24 cellular contexts compared by ENCODE assay signal in the genomic region with DNA sequence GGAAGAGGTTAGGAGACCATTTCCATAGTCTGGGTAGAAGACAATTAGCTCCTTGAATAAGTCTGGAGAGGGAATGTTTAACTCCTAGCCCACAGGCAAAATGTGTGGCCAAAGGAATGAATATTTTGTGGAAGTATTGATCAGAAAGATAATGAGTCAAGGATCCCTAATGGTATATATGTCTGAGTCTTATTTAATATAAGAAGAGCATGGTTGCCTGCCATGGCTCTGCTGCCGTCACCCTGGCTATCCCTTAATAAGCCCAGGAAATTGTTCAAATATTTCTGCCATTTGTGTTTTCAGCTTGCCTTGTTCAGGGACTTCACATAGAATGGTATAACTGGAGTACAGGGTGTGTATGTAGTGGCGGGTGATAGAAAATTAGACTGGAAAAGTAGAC. TPM values are rescaled to one million over a fixed set of nuclear protein-coding genes. Genes with fewer than 3 reads are reported as not detected.
DNase-seq lines count a peak whose midpoint lies in the region; ATAC-seq and TF ChIP-seq lines count a peak whose summit lies in the region.
"Had no signal": no experiment of that assay in that cellular context is flagged by ENCODE, and none has a peak within 500 bp of the region (broad histone marks: within the 10 kb centered on the region; RNA-seq: fewer than 3 reads in every experiment).

No MANE protein-coding gene starts in this region.

- ATAC-seq in activated T-helper 17 cell treated with anti-CD3 and anti-CD28 coated beads, Interleukin-2, amount 50 U/mL, for 72 hours (replicated peaks), result no peak
- no peak for ATAC-seq in HG03432 (IDR thresholded peaks at IDR 0.05; ENCODE audit: unreplicated experiment)
- ATAC-seq: A549, GM23338, HCT116 had no signal

- H3K36me3 ChIP-seq in trophoblast cell (ENCODE audit: control insufficient read depth in 1 of 2, insufficient read depth in 2 of 2, low read length in 2 of 2), result no peaks in the 10 kb centered on the region
- H3K36me3 ChIP-seq: BE2C had no signal

- H3K4me3 Mint-ChIP-seq in HFFc6 (no peak overlapping the region), mesothelial cell of epicardium (no peak overlapping the region)
- H3K4me3 Mint-ChIP-seq in activated T-helper 17 cell treated with anti-CD3 and anti-CD28 coated beads, Interleukin-2, amount 50 U/mL, for 72 hours, result no peak overlapping the region
- H3K4me3 Mint-ChIP-seq: CD14-positive monocyte; CD4-positive, alpha-beta T cell; CD8-positive, alpha-beta memory T cell; GM23338; H9 had no signal

- no peak overlapping the region for H4K8ac ChIP-seq in trophoblast cell (ENCODE audit: low read depth, low read length)

- H3K27me3 ChIP-seq in trophoblast cell (ENCODE audit: insufficient read depth, low read length), result no peaks in the 10 kb centered on the region
- H3K27me3 ChIP-seq: BE2C; BLaER1 treated with 17β-estradiol and CSF1 and Interleukin-3, amounts not matched to agents 10 nM and 100 nM had no signal

- H3K4ac ChIP-seq in trophoblast cell (ENCODE audit: low read depth, low read length), result no peak overlapping the region

- H3K27me3 Mint-ChIP-seq in HFFc6 (ENCODE audit: insufficient read depth) (no peaks in the 10 kb centered on the region), mesothelial cell of epicardium (ENCODE audit: low read depth) (no peaks in the 10 kb centered on the region)
- H3K27me3 Mint-ChIP-seq in activated T-helper 17 cell treated with anti-CD3 and anti-CD28 coated beads, Interleukin-2, amount 50 U/mL, for 72 hours, result no peaks in the 10 kb centered on the region

- no peak overlapping the region for H3K27ac ChIP-seq in trophoblast cell (ENCODE audit: low read depth, low read length)
- H3K27ac ChIP-seq: A549 had no signal

- DNase-seq in EH (ENCODE audit: low read depth) (peak; percentile 46), HFFc6 (no peak), mesothelial cell of epicardium (ENCODE audit: low spot score in 2 of 2, unreplicated experiment in 2 of 2) (no peak), trophoblast cell (peak; percentile 57 to 81), kidney glomerular epithelial cell (lab: John Stamatoyannopoulos, UW) (no peak)
- no peak for DNase-seq in activated naive CD4-positive, alpha-beta T cell treated with Interleukin-2 at 50 U/mL for 16 hours
- DNase-seq: 8988T; ACHN; AML-193; BE2C; Calu3; CD4-positive, alpha-beta T cell; CD8-positive, alpha-beta memory T cell; COR-L47; DMS53; DMS79 treated with DMSO at 0.1 percent for 48 hours; H9 had no signal

- H2AFZ ChIP-seq in trophoblast cell (ENCODE audit: insufficient read depth, low read length, poor library complexity), result no peak overlapping the region
- H2AFZ ChIP-seq: GM23338 had no signal

- H3K79me2 ChIP-seq in trophoblast cell (ENCODE audit: control insufficient read depth, insufficient read depth, low read length, poor library complexity), result no peaks in the 10 kb centered on the region

- H2BK120ac ChIP-seq in trophoblast cell (ENCODE audit: insufficient read depth, low read length, poor library complexity), result no peak overlapping the region

- peaks cover 93% of the 10 kb centered on the region for H3K4me1 Mint-ChIP-seq in HFFc6 (ENCODE audit: low read depth)
- H3K4me1 Mint-ChIP-seq in mesothelial cell of epicardium, result peaks cover 61% of the 10 kb centered on the region
- H3K4me1 Mint-ChIP-seq in activated T-helper 17 cell treated with anti-CD3 and anti-CD28 coated beads, Interleukin-2, amount 50 U/mL, for 72 hours, result peaks cover 10% of the 10 kb centered on the region

- no peak overlapping the region for H3K9ac ChIP-seq in trophoblast cell (ENCODE audit: low read length)

- no peak overlapping the region for H4K12ac ChIP-seq in trophoblast cell (ENCODE audit: low read depth, low read length)

- no peak overlapping the region for H2AK5ac ChIP-seq in trophoblast cell (ENCODE audit: low read length)

- H3K27ac Mint-ChIP-seq in HFFc6 (0 out of 2 replicates have a peak overlapping the region, but pooled peaks have one; percentile 27), mesothelial cell of epicardium (peak overlapping the region; percentile 26)
- no peak overlapping the region for H3K27ac Mint-ChIP-seq in activated T-helper 17 cell treated with anti-CD3 and anti-CD28 coated beads, Interleukin-2, amount 50 U/mL, for 72 hours
- H3K27ac Mint-ChIP-seq: CD4-positive, alpha-beta T cell; CD8-positive, alpha-beta memory T cell; GM23338; H9 had no signal

- H3K4me1 ChIP-seq in trophoblast cell (ENCODE audit: control insufficient read depth in 1 of 2, insufficient read depth in 2 of 2, low read length in 2 of 2), result no peaks in the 10 kb centered on the region
- H3K4me1 ChIP-seq: BE2C had no signal

- TF ChIP-seq CTCF in HFFc6 (IDR thresholded peaks at IDR 0.05) (no peak), mesothelial cell of epicardium (IDR thresholded peaks at IDR 0.05; ENCODE audit: unreplicated experiment) (no peak)

- no peaks in the 10 kb centered on the region for H3K36me3 Mint-ChIP-seq in HFFc6 (ENCODE audit: low read depth)
- H3K36me3 Mint-ChIP-seq in mesothelial cell of epicardium, result no peaks in the 10 kb centered on the region
- H3K36me3 Mint-ChIP-seq in activated T-helper 17 cell treated with anti-CD3 and anti-CD28 coated beads, Interleukin-2, amount 50 U/mL, for 72 hours (ENCODE audit: low read depth), result no peaks in the 10 kb centered on the region
- H3K36me3 Mint-ChIP-seq: CD14-positive monocyte; CD8-positive, alpha-beta memory T cell had no signal

- H3K23ac ChIP-seq in trophoblast cell (ENCODE audit: low read length), result no peak overlapping the region

- no peak overlapping the region for H3K4me3 ChIP-seq in trophoblast cell (ENCODE audit: low read depth, low read length)
- H3K4me3 ChIP-seq: A549; BLaER1 treated with 17β-estradiol and CSF1 and Interleukin-3, amounts not matched to agents 10 nM and 100 nM; GM23338 had no signal

- H3K4me2 ChIP-seq in trophoblast cell (ENCODE audit: low read length), result no peak overlapping the region
- H3K4me2 ChIP-seq: A549 had no signal

- H3K79me1 ChIP-seq in trophoblast cell (ENCODE audit: low read length), result no peaks in the 10 kb centered on the region

- no peak overlapping the region for H2BK5ac ChIP-seq in trophoblast cell (ENCODE audit: low read depth, low read length, poor library complexity)

- no peak overlapping the region for H3K18ac ChIP-seq in trophoblast cell (ENCODE audit: low read length)

- H2BK12ac ChIP-seq in trophoblast cell (ENCODE audit: low read length), result no peak overlapping the region

- H3K9me3 ChIP-seq in trophoblast cell (ENCODE audit: insufficient read depth, low read depth, low read length), result no peaks in the 10 kb centered on the region
- H3K9me3 ChIP-seq: A549; BE2C; BLaER1 treated with 17β-estradiol and CSF1 and Interleukin-3, amounts not matched to agents 10 nM and 100 nM had no signal

- no peak overlapping the region for H4K91ac ChIP-seq in trophoblast cell (ENCODE audit: low read depth, low read length)

- H3K14ac ChIP-seq in trophoblast cell (ENCODE audit: low read length), result no peak overlapping the region

- WGBS in trophoblast cell (ENCODE audit: extremely low coverage, insufficient coverage, insufficient read length), result no CpG with 5 or more reads among the region's 2 CpGs

- H3K9me3 Mint-ChIP-seq in HFFc6 (no peaks in the 10 kb centered on the region), mesothelial cell of epicardium (no peaks in the 10 kb centered on the region)
- H3K9me3 Mint-ChIP-seq in activated T-helper 17 cell treated with anti-CD3 and anti-CD28 coated beads, Interleukin-2, amount 50 U/mL, for 72 hours, result no peaks in the 10 kb centered on the region
- H3K9me3 Mint-ChIP-seq: CD4-positive, alpha-beta T cell; CD8-positive, alpha-beta memory T cell; GM23338; H9 had no signal

RNA-seq across cellular contexts. Expression of a gene that starts 18.1 kb away (rescaled TPM):
- total RNA-seq in HFFc6 (2021; fragmentation: NEBNext Ultra II Directional; extraction: Animal tissue kit (Norgen Biotek cat#: 25700)), result 1 to 10 TPM in 2 of 6 experiments, under 1 TPM in 2, not detected in 2; 0.31 to 2.1 (median 1.0) TPM
- total RNA-seq in mesothelial cell of epicardium, result 2.2 to 2.4 TPM (median 2.4 TPM) in 3 replicates
- polyA plus RNA-seq in trophoblast cell (2013), result 1.8 TPM in 2 replicates
- total RNA-seq in activated T-helper 17 cell treated with anti-CD3 and anti-CD28 coated beads, Interleukin-2, amount 50 U/mL, for 72 hours, result 10 to 100 TPM in 1 of 2 donors, 1 to 10 TPM in 1; 7.5 to 18.9 TPM
- total RNA-seq: Calu3 had no signal

Comparison
In these comparisons a context has a peak if more than half of its experiments do, and no peak if none do; other contexts are left out.
1. DNase-seq: peak in EH (single experiment) and trophoblast cell (2 of 2); none in HFFc6 (single experiment), mesothelial cell of epicardium (0 of 2), kidney glomerular epithelial cell (single experiment) and activated naive CD4-positive, alpha-beta T cell treated with Interleukin-2 at 50 U/mL for 16 hours (single experiment).